ENCODE assay signal across 19 cellular contexts in genomic region chr11:116275634-116276033, GRCh38.
DNase-seq lines count a peak whose midpoint lies in the region; ATAC-seq, FAIRE-seq and TF ChIP-seq lines count a peak whose summit lies in the region.
"Had no signal": no experiment of that assay in that cellular context is flagged by ENCODE, and none has a peak within 500 bp of the region (broad histone marks: within the 10 kb centered on the region; RNA-seq: fewer than 3 reads in every experiment).

No MANE protein-coding gene starts in this region.

- H3K27me3 Mint-ChIP-seq in neural progenitor cell (ENCODE audit: insufficient read depth, low read depth): peaks cover 4% of the 10 kb centered on the region
- H3K27me3 Mint-ChIP-seq: activated CD4-positive, alpha-beta memory T cell treated with anti-CD3 and anti-CD28 coated beads for 36 hours had no signal

- no peak for TF ChIP-seq RAD21 in K562 (CRISPR knock-in tag; conservative IDR thresholded peaks at IDR 0.05 in 1 of 2, IDR thresholded peaks at IDR 0.05 in 1 of 2)

- DNase-seq in DMS53 treated with DMSO at 0.1 percent for 48 hours (lab: John Stamatoyannopoulos, UW; ENCODE audit: unreplicated experiment) (peak; percentile 48), K562 (ENCODE audit: extremely low read depth in 1 of 4, low spot score in 3 of 4) (no peak), neural progenitor cell (ENCODE audit: low spot score) (no peak), spleen (no peak)
- no peak for DNase-seq in stimulated activated CD4-positive, alpha-beta T cell treated with anti-CD3 and anti-CD28 coated beads, Interleukin-4, amount 100 ng/mL, for 24 hours
- DNase-seq: activated CD4-positive, alpha-beta memory T cell treated with anti-CD3 and anti-CD28 coated beads for 36 hours; activated gamma-delta T cell; brain microvascular endothelial cell; effector CD4-positive, alpha-beta T cell; foreskin fibroblast; Kasumi-1; NCI-H2081; NCI-H82; SIG-M5; transverse colon had no signal

- H4K20me1 ChIP-seq in K562 (replicated peaks; ENCODE audit: control insufficient read depth, insufficient read depth, low read length) (no peaks in the 10 kb centered on the region), neural progenitor cell (ENCODE audit: low read depth) (no peaks in the 10 kb centered on the region)

- no peak for TF ChIP-seq EP300 in K562 (IDR thresholded peaks at IDR 0.05; ENCODE audit: low read length)

- H3K36me3 ChIP-seq in HUES6 (ENCODE audit: control insufficient read depth, insufficient read depth, low read length) (no peaks in the 10 kb centered on the region), K562 (ENCODE audit: control insufficient read depth, insufficient read depth, low read length) (no peaks in the 10 kb centered on the region), neural progenitor cell (no peaks in the 10 kb centered on the region), spleen (no peaks in the 10 kb centered on the region)
- H3K36me3 ChIP-seq: brain microvascular endothelial cell, transverse colon had no signal

- peak overlapping the region; percentile 13 for H3K4me3 Mint-ChIP-seq in neural progenitor cell
- H3K4me3 Mint-ChIP-seq: CD4-positive, alpha-beta T cell had no signal

- peak overlapping the region; percentile 51 for H3K27ac Mint-ChIP-seq in neural progenitor cell
- H3K27ac Mint-ChIP-seq: activated CD4-positive, alpha-beta memory T cell treated with anti-CD3 and anti-CD28 coated beads for 36 hours; CD4-positive, alpha-beta T cell had no signal

- no peaks in the 10 kb centered on the region for H3K9me3 ChIP-seq in HUES6 (ENCODE audit: control insufficient read depth, insufficient read depth, low read depth, low read length)
- H3K9me3 ChIP-seq in K562 (replicated peaks; ENCODE audit: control insufficient read depth, insufficient read depth, low read depth, low read length): no peaks in the 10 kb centered on the region
- H3K9me3 ChIP-seq in neural progenitor cell (ENCODE audit: low read depth): no peaks in the 10 kb centered on the region
- H3K9me3 ChIP-seq in spleen: no peaks in the 10 kb centered on the region
- H3K9me3 ChIP-seq: transverse colon had no signal

- H3K27me3 ChIP-seq in HUES6 (ENCODE audit: control insufficient read depth, insufficient read depth, low read length) (no peaks in the 10 kb centered on the region), K562 (ENCODE audit: control insufficient read depth in 2 of 2, insufficient read depth in 2 of 2, low read length in 2 of 2) (no peaks in the 10 kb centered on the region; a peak in 1 of 5 replicates), neural progenitor cell (no peaks in the 10 kb centered on the region), spleen (replicated peaks in 1 of 7) (peaks cover 0 to 47% (median 4%) of the 10 kb centered on the region in 7 donors)
- H3K27me3 ChIP-seq: brain microvascular endothelial cell had no signal

- H3K9me3 Mint-ChIP-seq in neural progenitor cell: no peaks in the 10 kb centered on the region
- H3K9me3 Mint-ChIP-seq: activated CD4-positive, alpha-beta memory T cell treated with anti-CD3 and anti-CD28 coated beads for 36 hours; CD4-positive, alpha-beta T cell had no signal

- no peaks in the 10 kb centered on the region for H3K36me3 Mint-ChIP-seq in neural progenitor cell
- H3K36me3 Mint-ChIP-seq: activated CD4-positive, alpha-beta memory T cell treated with anti-CD3 and anti-CD28 coated beads for 36 hours had no signal

- H3K4me1 Mint-ChIP-seq in neural progenitor cell: peaks cover 40% of the 10 kb centered on the region

- in situ Hi-C loops in K562 (cut with MboI): loop anchor here (10.0 kb wide), 2 partner anchors 941 to 1501 kb away; no protein-coding TSS in a partner anchor

- H3K27ac ChIP-seq in HUES6 (ENCODE audit: low read depth, low read length) (no peak overlapping the region; the same call in 1 of the 2 replicates), K562 (ENCODE audit: extremely low read depth, low read depth, low read length) (no peak overlapping the region), neural progenitor cell (no peak overlapping the region), spleen (no peak overlapping the region)
- H3K27ac ChIP-seq: brain microvascular endothelial cell, transverse colon had no signal

- POLR2A ChIA-PET in K562 (lab: Yijun Ruan, JAX): no interaction called here

- H3K4me1 ChIP-seq in HUES6 (ENCODE audit: control insufficient read depth, insufficient read depth, low read length) (peaks cover 13% of the 10 kb centered on the region; the same call in 1 of the 2 replicates), K562 (replicated peaks in 1 of 2; ENCODE audit: control insufficient read depth in 2 of 2, insufficient read depth in 2 of 2, low read length in 2 of 2) (peaks cover 0 to 13% of the 10 kb centered on the region in 2 experiments; a peak in 2 of 5 replicates), neural progenitor cell (peaks cover 4% of the 10 kb centered on the region), spleen (peaks cover 0 to 7% (median 0%) of the 10 kb centered on the region in 6 donors)

- no peak for ATAC-seq in K562
- no peak for ATAC-seq in HG03565 (IDR thresholded peaks at IDR 0.05; ENCODE audit: unreplicated experiment)

- H3K79me2 ChIP-seq in K562 (ENCODE audit: control insufficient read depth, insufficient read depth, low read length) (no peaks in the 10 kb centered on the region), neural progenitor cell (ENCODE audit: low read depth) (no peaks in the 10 kb centered on the region)

- H3F3A ChIP-seq in neural progenitor cell (ENCODE audit: low read depth): no peaks in the 10 kb centered on the region

- H2AFZ ChIP-seq in K562 (ENCODE audit: low read depth, low read length): 0 out of 2 replicates have a peak overlapping the region, but pooled peaks have one; percentile 96
- H2AFZ ChIP-seq in neural progenitor cell (replicated peaks): no peak overlapping the region

- FAIRE-seq in K562 (lab: Jason Lieb, UNC): no peak
- FAIRE-seq: G401.6 had no signal

- H3K9me1 ChIP-seq in K562 (ENCODE audit: control insufficient read depth, insufficient read depth, low read length): no peaks in the 10 kb centered on the region

- H3K4me3 ChIP-seq in HUES6 (ENCODE audit: low read depth, low read length) (no peak overlapping the region), K562 (no peak overlapping the region), neural progenitor cell (no peak overlapping the region), spleen (no peak overlapping the region)

- peak overlapping the region; percentile 67 for H3K9ac ChIP-seq in HUES6 (ENCODE audit: low read length)
- H3K9ac ChIP-seq in K562 (ENCODE audit: insufficient read depth in 1 of 2, low read depth in 2 of 2, low read length in 2 of 2): no peak overlapping the region; a peak in 1 of 4 replicates
- no peak overlapping the region for H3K9ac ChIP-seq in neural progenitor cell

- 5% methylated on average over 5 of the region's 5 CpGs for WGBS in K562 (ENCODE audit: insufficient coverage, low coverage, missing lambda C conversion rate)
- WGBS in spleen, 5 donors: 67 to 84% (median 80%) methylated on average over 5 of the region's 5 CpGs

- intact Hi-C loops in K562 (cut with micrococcal nuclease): loop anchor here (1.0 to 5.0 kb wide), 5 partner anchors 58 to 1501 kb away; no protein-coding TSS in a partner anchor
- intact Hi-C loops in spleen (cut with DNase I; ENCODE audit: low total_unique reads): loop anchor here (10.0 kb wide), 1 partner anchor 951 kb away; no protein-coding TSS in a partner anchor

- H3K4me2 ChIP-seq in K562 (ENCODE audit: insufficient read depth, low read length): no peak overlapping the region
- no peak overlapping the region for H3K4me2 ChIP-seq in neural progenitor cell

- TF ChIP-seq CTCF in K562 (IDR thresholded peaks at IDR 0.05 in 2 of 3, conservative IDR thresholded peaks at IDR 0.05 in 1 of 3; ENCODE audit: insufficient read depth in 2 of 3, low read depth in 1 of 3, low read length in 3 of 3) (no peak), neural progenitor cell (IDR thresholded peaks at IDR 0.05) (no peak), spleen (IDR thresholded peaks at IDR 0.05 in 8 of 11, conservative IDR thresholded peaks at IDR 0.05 in 3 of 11) (no peak)

- CTCF ChIA-PET in K562 (lab: Yijun Ruan, JAX; ENCODE audit: low intra/inter-chr PET ratio): interaction anchor here (1.3 to 1.6 kb wide), 2 partner anchors 940 to 952 kb away, joined by 5 to 8 read pairs; no protein-coding TSS in a partner anchor

- BruUV-seq in K562 (replicated peaks; lab: Mats Ljungman, UMichigan): no TSS peak

- TF ChIP-seq POLR2A in K562 (conservative IDR thresholded peaks at IDR 0.05): no peak
- no peak for TF ChIP-seq POLR2A in spleen (IDR thresholded peaks at IDR 0.05)

TF ChIP-seq in K562, 482 proteins besides CTCF, POLR2A, EP300 and RAD21:
- no peak for TF ChIP-seq ZFP30 (CRISPR knock-in tag; IDR thresholded peaks at IDR 0.05; ENCODE audit: borderline replicate concordance)
- peak; percentile 51 for TF ChIP-seq FOSL1 (tag; conservative IDR thresholded peaks at IDR 0.05)
